In genomic region chr16:30997000-30997886, GRCh38 we compare ENCODE assay signal across 8 cellular contexts. TPM values are rescaled to one million over a fixed set of nuclear protein-coding genes. Genes with fewer than 3 reads are reported as not detected.
DNase-seq lines count a peak whose midpoint lies in the region; ATAC-seq and TF ChIP-seq lines count a peak whose summit lies in the region.

No MANE protein-coding gene starts in this region.

- H3K4me3 ChIP-seq in BE2C (ENCODE audit: low read depth, low read length) (peak overlapping the region; percentile 55), HL-60 (replicated peaks; ENCODE audit: insufficient read depth, low read length) (peak overlapping the region; percentile 61), heart left ventricle (peak overlapping the region; percentile 34 to 65 (median 59)), vagina (peak overlapping the region; percentile 44 to 61)

- DNase-seq in BE2C (peak; percentile 86), HL-60 (ENCODE audit: low read depth in 1 of 2, low spot score in 1 of 2) (peak; percentile 81 to 91), heart left ventricle (peak; percentile 82 to 92 (median 85)), renal cortical epithelial cell (ENCODE audit: low read depth) (peak; percentile 45), vagina (ENCODE audit: extremely low spot score in 2 of 2) (no peak)
- DNase-seq in activated naive CD4-positive, alpha-beta T cell treated with anti-CD3 and anti-CD28 coated beads, Interleukin-2, amount 50 U/mL, for 72 hours (ENCODE audit: low spot score in 2 of 2), result peak; percentile 66 to 77

- TF ChIP-seq CTCF in BE2C (IDR thresholded peaks at IDR 0.05; ENCODE audit: low read depth, low read length) (no peak), HL-60 (IDR thresholded peaks at IDR 0.05; ENCODE audit: insufficient read depth, low read length) (no peak), heart left ventricle (IDR thresholded peaks at IDR 0.05) (no peak), vagina (IDR thresholded peaks at IDR 0.05) (no peak)

- TF ChIP-seq POLR2A in heart left ventricle (IDR thresholded peaks at IDR 0.05), result peak in 1 of 2 donors; percentile 56
- TF ChIP-seq POLR2A in vagina (IDR thresholded peaks at IDR 0.05), result peak in 1 of 2 donors; percentile 25

- intact Hi-C loops in heart left ventricle (cut with DNase I) (loop anchor here in 3 of 10 donors (2.0 to 10.0 kb wide), 4 partner anchors 35 to 146 kb away; partner anchors contain the start of gene STX4 (in 3 of the 3)), vagina (cut with DNase I) (loop anchor here (2.0 kb wide), 1 partner anchor 36 kb away; the partner anchor contains the start of gene STX4)

- H3K4me1 ChIP-seq in BE2C (peaks cover 7% of the 10 kb centered on the region; the same call in 1 of the 2 replicates), heart left ventricle (peaks cover 0 to 26% (median 15%) of the 10 kb centered on the region in 12 donors), vagina (peaks cover 28% of the 10 kb centered on the region)

- H3K9me3 Mint-ChIP-seq in activated naive CD4-positive, alpha-beta T cell treated with anti-CD3 and anti-CD28 coated beads, Interleukin-2, amount 50 U/mL, for 72 hours, result no peaks in the 10 kb centered on the region

- H3K9me3 ChIP-seq in BE2C (no peaks in the 10 kb centered on the region), heart left ventricle (no peaks in the 10 kb centered on the region), vagina (no peaks in the 10 kb centered on the region)

- H3K36me3 ChIP-seq in BE2C, result no peaks in the 10 kb centered on the region
- no peaks in the 10 kb centered on the region for H3K36me3 ChIP-seq in heart left ventricle
- no peaks in the 10 kb centered on the region for H3K36me3 ChIP-seq in vagina

- H3K27me3 ChIP-seq in BE2C (no peaks in the 10 kb centered on the region), HL-60 (ENCODE audit: insufficient read depth, poor library complexity, severe bottlenecking) (no peaks in the 10 kb centered on the region), heart left ventricle (no peaks in the 10 kb centered on the region), vagina (no peaks in the 10 kb centered on the region)

- 4 to 10% (median 6%) methylated on average over 37 to 61 of the region's 61 CpGs for WGBS in heart left ventricle, 4 donors

- ATAC-seq in GM19372 (IDR thresholded peaks at IDR 0.05; ENCODE audit: low read depth, unreplicated experiment) (peak; percentile 87), SK-N-SH treated with all-trans-retinoic acid at 6 μM for 48 hours (peak; percentile 87), heart left ventricle (peak; percentile 80 to 95 (median 94))
- peak; percentile 79 to 92 for ATAC-seq in activated naive CD4-positive, alpha-beta T cell treated with anti-CD3 and anti-CD28 coated beads, Interleukin-2, amount 50 U/mL, for 72 hours

- H3K27ac Mint-ChIP-seq in activated naive CD4-positive, alpha-beta T cell treated with anti-CD3 and anti-CD28 coated beads, Interleukin-2, amount 50 U/mL, for 72 hours, result peak overlapping the region in 1 of 2 donors; percentile 85

- H3K36me3 Mint-ChIP-seq in activated naive CD4-positive, alpha-beta T cell treated with anti-CD3 and anti-CD28 coated beads, Interleukin-2, amount 50 U/mL, for 72 hours, result no peaks in the 10 kb centered on the region

- peak overlapping the region; percentile 75 for H3K27ac ChIP-seq in HL-60 (replicated peaks)
- peak overlapping the region in 11 of 12 donors; percentile 27 to 86 (median 69) for H3K27ac ChIP-seq in heart left ventricle
- H3K27ac ChIP-seq in vagina, result peak overlapping the region; percentile 76

TF ChIP-seq in SK-N-SH treated with all-trans-retinoic acid at 6 μM for 48 hours, 23 proteins besides CTCF, POLR2A, EP300 and RAD21:
- TF ChIP-seq RARB (CRISPR knock-in tag; IDR thresholded peaks at IDR 0.05) (no peak), ARNTL (CRISPR knock-in tag; IDR thresholded peaks at IDR 0.05; ENCODE audit: borderline replicate concordance, low read depth) (no peak), TOX (CRISPR knock-in tag; IDR thresholded peaks at IDR 0.05; ENCODE audit: borderline replicate concordance) (no peak), ZNF8 (CRISPR knock-in tag; IDR thresholded peaks at IDR 0.05) (no peak), ZFP30 (CRISPR knock-in tag; IDR thresholded peaks at IDR 0.05) (no peak), POU6F1 (CRISPR knock-in tag; IDR thresholded peaks at IDR 0.05; ENCODE audit: borderline replicate concordance, low read depth) (no peak), ISL1 (CRISPR knock-in tag; IDR thresholded peaks at IDR 0.05) (no peak), SNAI2 (CRISPR knock-in tag; IDR thresholded peaks at IDR 0.05) (no peak), CSDC2 (CRISPR knock-in tag; IDR thresholded peaks at IDR 0.05) (no peak), ZFP3 (CRISPR knock-in tag; IDR thresholded peaks at IDR 0.05) (no peak)
- TF ChIP-seq, protein P1, sequence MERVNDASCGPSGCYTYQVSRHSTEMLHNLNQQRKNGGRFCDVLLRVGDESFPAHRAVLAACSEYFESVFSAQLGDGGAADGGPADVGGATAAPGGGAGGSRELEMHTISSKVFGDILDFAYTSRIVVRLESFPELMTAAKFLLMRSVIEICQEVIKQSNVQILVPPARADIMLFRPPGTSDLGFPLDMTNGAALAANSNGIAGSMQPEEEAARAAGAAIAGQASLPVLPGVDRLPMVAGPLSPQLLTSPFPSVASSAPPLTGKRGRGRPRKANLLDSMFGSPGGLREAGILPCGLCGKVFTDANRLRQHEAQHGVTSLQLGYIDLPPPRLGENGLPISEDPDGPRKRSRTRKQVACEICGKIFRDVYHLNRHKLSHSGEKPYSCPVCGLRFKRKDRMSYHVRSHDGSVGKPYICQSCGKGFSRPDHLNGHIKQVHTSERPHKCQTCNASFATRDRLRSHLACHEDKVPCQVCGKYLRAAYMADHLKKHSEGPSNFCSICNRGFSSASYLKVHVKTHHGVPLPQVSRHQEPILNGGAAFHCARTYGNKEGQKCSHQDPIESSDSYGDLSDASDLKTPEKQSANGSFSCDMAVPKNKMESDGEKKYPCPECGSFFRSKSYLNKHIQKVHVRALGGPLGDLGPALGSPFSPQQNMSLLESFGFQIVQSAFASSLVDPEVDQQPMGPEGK (CRISPR knock-in tag; IDR thresholded peaks at IDR 0.05; ENCODE audit: borderline replicate concordance), result no peak

RNA-seq across cellular contexts. Expression of gene HSD3B7, which starts 12.2 kb away (rescaled TPM):
- 1.3 TPM for polyA plus RNA-seq in BE2C (2012; ENCODE audit: insufficient read depth, insufficient read length, low read depth)
- 1 to 10 TPM; 4.1 to 9.2 TPM for total RNA-seq in activated naive CD4-positive, alpha-beta T cell treated with anti-CD3 and anti-CD28 coated beads, Interleukin-2, amount 50 U/mL, for 72 hours
- total RNA-seq in heart left ventricle (10 to 100 TPM in 3 of 9 donors, 1 to 10 TPM in 6; 3.8 to 27.2 (median 6.9) TPM), renal cortical epithelial cell (49.9 and 82.7 TPM in 2 replicates), vagina (14.5 TPM)
- 1 to 10 TPM; 7.1 to 7.8 TPM for polyA plus RNA-seq in heart left ventricle

RNA-seq across cellular contexts. Expression of gene STX1B, which starts 13.2 kb away (rescaled TPM):
- polyA plus RNA-seq in BE2C (2012; ENCODE audit: insufficient read depth, insufficient read length, low read depth), result 1.2 TPM
- 1 to 10 TPM in 1 of 2 donors, under 1 TPM in 1; 0.87 to 4.5 TPM for total RNA-seq in activated naive CD4-positive, alpha-beta T cell treated with anti-CD3 and anti-CD28 coated beads, Interleukin-2, amount 50 U/mL, for 72 hours
- total RNA-seq in heart left ventricle (1 to 10 TPM in 4 of 9 donors, under 1 TPM in 5; 0.20 to 2.1 (median 1.00) TPM), renal cortical epithelial cell (0.80 TPM in 1 of 2 replicates, not detected in the other), vagina (4.7 TPM)
- polyA plus RNA-seq in heart left ventricle, result under 1 TPM; 0.22 to 0.76 TPM

RNA-seq across cellular contexts. Expression of gene STX4, which starts 36.1 kb away (rescaled TPM):
- polyA plus RNA-seq in BE2C (2012; ENCODE audit: insufficient read depth, insufficient read length, low read depth), result 44.9 TPM
- total RNA-seq in activated naive CD4-positive, alpha-beta T cell treated with anti-CD3 and anti-CD28 coated beads, Interleukin-2, amount 50 U/mL, for 72 hours, result 10 to 100 TPM; 63.4 to 66.1 TPM
- total RNA-seq in heart left ventricle (10 to 100 TPM; 19.5 to 65.8 (median 39.7) TPM), renal cortical epithelial cell (24.5 and 35.0 TPM in 2 replicates), vagina (42.5 TPM)
- polyA plus RNA-seq in heart left ventricle, result 10 to 100 TPM; 50.5 to 73.8 TPM

RNA-seq across cellular contexts. Expression of gene SETD1A, which starts 39.7 kb away (rescaled TPM):
- polyA plus RNA-seq in BE2C (2012; ENCODE audit: insufficient read depth, insufficient read length, low read depth), result 99.1 TPM
- 10 to 100 TPM; 24.5 to 34.1 TPM for total RNA-seq in activated naive CD4-positive, alpha-beta T cell treated with anti-CD3 and anti-CD28 coated beads, Interleukin-2, amount 50 U/mL, for 72 hours
- total RNA-seq in heart left ventricle (10 to 100 TPM in 3 of 9 donors, 1 to 10 TPM in 6; 4.6 to 12.1 (median 9.0) TPM), renal cortical epithelial cell (1.0 and 7.6 TPM in 2 replicates), vagina (10.6 TPM)
- polyA plus RNA-seq in heart left ventricle, result 1 to 10 TPM; 8.1 to 9.3 TPM

RNA-seq across cellular contexts. Expression of gene ORAI3, which starts 48.4 kb away (rescaled TPM):
- polyA plus RNA-seq in BE2C (2012; ENCODE audit: insufficient read depth, insufficient read length, low read depth), result 3.1 TPM
- total RNA-seq in activated naive CD4-positive, alpha-beta T cell treated with anti-CD3 and anti-CD28 coated beads, Interleukin-2, amount 50 U/mL, for 72 hours, result 10 to 100 TPM in 1 of 2 donors, 1 to 10 TPM in 1; 7.3 to 17.1 TPM
- total RNA-seq in heart left ventricle (10 to 100 TPM in 6 of 9 donors, 1 to 10 TPM in 3; 8.5 to 28.9 (median 14.1) TPM), renal cortical epithelial cell (32.5 and 51.4 TPM in 2 replicates), vagina (27.0 TPM)
- 10 to 100 TPM in 1 of 2 donors, 1 to 10 TPM in 1; 8.1 to 10.8 TPM for polyA plus RNA-seq in heart left ventricle

Comparison
In these comparisons a context has a peak if more than half of its experiments do, and no peak if none do; other contexts are left out.
1. DNase-seq: peak in BE2C (single experiment), HL-60 (2 of 2), activated naive CD4-positive, alpha-beta T cell treated with anti-CD3 and anti-CD28 coated beads, Interleukin-2, amount 50 U/mL, for 72 hours (2 of 2), heart left ventricle (5 of 5) and renal cortical epithelial cell (single experiment); none in vagina (0 of 2).
2. Peak in every context shown above with its lines, with median percentiles within 50 percentile points of each other: H3K4me3 ChIP-seq, ATAC-seq and H3K27ac ChIP-seq.